Comparison of ENCODE assay signal across 21 cellular contexts in genomic region chr9:89445135-89445797, GRCh38. TPM values are rescaled to one million over a fixed set of nuclear protein-coding genes. Genes with fewer than 3 reads are reported as not detected.
A peak's percentile ranks its signal among the peaks of the same experiment; 100 is the strongest.
DNase-seq lines count a peak whose midpoint lies in the region; ATAC-seq, FAIRE-seq and TF ChIP-seq lines count a peak whose summit lies in the region.
"Had no signal": no experiment of that assay in that cellular context is flagged by ENCODE, and none has a peak within 500 bp of the region (broad histone marks: within the 10 kb centered on the region; RNA-seq: fewer than 3 reads in every experiment).

No MANE protein-coding gene starts in this region.

- H3K4me3 ChIP-seq in BLaER1, result no peak overlapping the region
- no peak overlapping the region for H3K4me3 ChIP-seq in DND-41 (ENCODE audit: low read depth in 1 of 2, low read length in 2 of 2)
- H3K4me3 ChIP-seq in GM12878, result no peak overlapping the region
- H3K4me3 ChIP-seq: ovary, testis had no signal

- RAD21 ChIA-PET in GM12878 (lab: Charles Lee; ENCODE audit: unreplicated experiment), result no interaction called here

- H3K4me1 ChIP-seq in BLaER1 (peaks cover 97% of the 10 kb centered on the region), DND-41 (ENCODE audit: insufficient read depth, low read length) (no peaks in the 10 kb centered on the region; the same call in 1 of the 2 replicates), GM12878 (ENCODE audit: control insufficient read depth, insufficient read depth, low read length) (peaks cover 51% of the 10 kb centered on the region)
- H3K4me1 ChIP-seq: BE2C had no signal

- peaks cover 100% of the 10 kb centered on the region for H3K79me2 ChIP-seq in DND-41 (ENCODE audit: insufficient read depth, low read length)
- H3K79me2 ChIP-seq in GM12878 (ENCODE audit: control insufficient read depth, insufficient read depth, low read length), result peaks cover 46% of the 10 kb centered on the region

- H3K4me2 ChIP-seq in BLaER1 (peak overlapping the region; percentile 83), DND-41 (ENCODE audit: insufficient read depth, low read length) (no peak overlapping the region), GM12878 (ENCODE audit: control insufficient read depth, insufficient read depth) (no peak overlapping the region)
- H3K4me2 ChIP-seq: SK-N-SH had no signal

- no peak for TF ChIP-seq EP300 in GM12878 (IDR thresholded peaks at IDR 0.05; ENCODE audit: borderline replicate concordance in 1 of 2, control insufficient read depth in 1 of 2, low read depth in 2 of 2, low read length in 2 of 2)

- H3K27me3 ChIP-seq in BLaER1 (no peaks in the 10 kb centered on the region), DND-41 (ENCODE audit: insufficient read depth, low read length, poor library complexity) (no peaks in the 10 kb centered on the region), GM12878 (replicated peaks in 1 of 2; ENCODE audit: control insufficient read depth in 2 of 2, insufficient read depth in 2 of 2, low read length in 1 of 2) (no peaks in the 10 kb centered on the region)
- H3K27me3 ChIP-seq: BE2C, brain microvascular endothelial cell, ovary, testis had no signal

- peak overlapping the region; percentile 3; the same call in 1 of the 2 replicates for H3K27ac ChIP-seq in BLaER1
- H3K27ac ChIP-seq in DND-41 (ENCODE audit: low read length), result peak overlapping the region; percentile 10; the same call in 1 of the 2 replicates
- no peak overlapping the region for H3K27ac ChIP-seq in GM12878 (ENCODE audit: control insufficient read depth, insufficient read depth)
- H3K27ac ChIP-seq: brain microvascular endothelial cell, ovary, testis, WERI-Rb-1 had no signal

- H3K9me3 ChIP-seq in BLaER1 (no peaks in the 10 kb centered on the region), DND-41 (ENCODE audit: insufficient read depth, low read length, severe bottlenecking) (no peaks in the 10 kb centered on the region), GM12878 (replicated peaks; ENCODE audit: control insufficient read depth, insufficient read depth, low read length) (no peaks in the 10 kb centered on the region)
- H3K9me3 ChIP-seq: BE2C, ovary, SK-N-SH, testis had no signal

- TF ChIP-seq CTCF in DND-41 (IDR thresholded peaks at IDR 0.05; ENCODE audit: borderline replicate concordance, extremely low read depth, low read length, poor library complexity, severe bottlenecking) (no peak), GM12878 (IDR thresholded peaks at IDR 0.05 in 2 of 3, conservative IDR thresholded peaks at IDR 0.05 in 1 of 3; ENCODE audit: control insufficient read depth in 2 of 3, extremely low read depth in 1 of 3, insufficient read depth in 1 of 3, low read depth in 3 of 3, low read length in 3 of 3) (no peak), GM13976 (IDR thresholded peaks at IDR 0.05; ENCODE audit: borderline replicate concordance, control extremely low read depth, extremely low read depth, insufficient read depth, missing control alignments) (no peak)

- no peak for DNase-seq in DND-41
- DNase-seq in GM12878 (ENCODE audit: low read depth, low spot score), result no peak
- DNase-seq in natural killer cell treated with Interleukin-12 subunit alpha and Interleukin-12 subunit beta and Interleukin-15 and Interleukin-18, amount 100 ng/mL, for 72 hours (ENCODE audit: low spot score), result peak; percentile 54
- DNase-seq in D341Med (ENCODE audit: low spot score), result no peak
- DNase-seq in glomerular visceral epithelial cell (ENCODE audit: extremely low spot score), result no peak
- DNase-seq in GM13976 (ENCODE audit: low spot score), result no peak
- DNase-seq: activated T-cell treated with anti-CD3 and anti-CD28 coated beads, Interleukin-2, amount 50 U/mL, for 1 hour; BE2C; brain microvascular endothelial cell; foreskin melanocyte; Kasumi-1; NCI-H1694; NCI-H510A; ovary; SK-N-SH; small intestine; testis; WERI-Rb-1 had no signal

- H3K36me3 Mint-ChIP-seq in natural killer cell treated with Interleukin-12 subunit alpha and Interleukin-12 subunit beta and Interleukin-15 and Interleukin-18, amount 100 ng/mL, for 72 hours, result peaks cover 11% of the 10 kb centered on the region

- H3K9ac ChIP-seq in BLaER1, result 0 out of 2 replicates have a peak overlapping the region, but pooled peaks have one; percentile 0
- H3K9ac ChIP-seq in DND-41 (ENCODE audit: low read depth, low read length), result no peak overlapping the region
- H3K9ac ChIP-seq in GM12878 (ENCODE audit: control insufficient read depth, insufficient read depth, low read length), result no peak overlapping the region
- H3K9ac ChIP-seq: SK-N-SH had no signal

- 75% methylated on average over 11 of the region's 11 CpGs for WGBS in GM12878 (ENCODE audit: insufficient coverage, insufficient replicate concordance, low lambda C conversion rate, missing lambda C conversion rate)

- H4K20me1 ChIP-seq in BLaER1, result peaks cover 100% of the 10 kb centered on the region
- H4K20me1 ChIP-seq in DND-41 (ENCODE audit: insufficient read depth, low read length), result peaks cover 98% of the 10 kb centered on the region
- no peaks in the 10 kb centered on the region for H4K20me1 ChIP-seq in GM12878 (ENCODE audit: control insufficient read depth, insufficient read depth)

- H3K36me3 ChIP-seq in BLaER1 (peaks cover 58% of the 10 kb centered on the region), DND-41 (ENCODE audit: insufficient read depth, low read length) (peaks cover 91% of the 10 kb centered on the region), GM12878 (ENCODE audit: control insufficient read depth in 2 of 2, insufficient read depth in 2 of 2, low read length in 1 of 2) (peaks cover 20 to 22% of the 10 kb centered on the region in 2 experiments; a peak in 3 of 4 replicates)
- H3K36me3 ChIP-seq: BE2C, brain microvascular endothelial cell, ovary, WERI-Rb-1 had no signal

- no peaks in the 10 kb centered on the region for H3K9me3 Mint-ChIP-seq in natural killer cell treated with Interleukin-12 subunit alpha and Interleukin-12 subunit beta and Interleukin-15 and Interleukin-18, amount 100 ng/mL, for 72 hours
- H3K9me3 Mint-ChIP-seq: memory B cell had no signal

- H2AFZ ChIP-seq in DND-41 (ENCODE audit: low read depth, low read length) (no peak overlapping the region), GM12878 (ENCODE audit: control insufficient read depth, low read depth, low read length) (no peak overlapping the region)

- peak overlapping the region; percentile 67 to 73 for H3K27ac Mint-ChIP-seq in natural killer cell treated with Interleukin-12 subunit alpha and Interleukin-12 subunit beta and Interleukin-15 and Interleukin-18, amount 100 ng/mL, for 72 hours

- H3K4me3 Mint-ChIP-seq in natural killer cell treated with Interleukin-12 subunit alpha and Interleukin-12 subunit beta and Interleukin-15 and Interleukin-18, amount 100 ng/mL, for 72 hours, result peak overlapping the region; percentile 35
- H3K4me3 Mint-ChIP-seq: memory B cell had no signal

- ATAC-seq in DND-41 (ENCODE audit: insufficient read depth, low read depth), result no peak
- no peak for ATAC-seq in GM12878
- no peak for ATAC-seq in natural killer cell treated with Interleukin-12 subunit alpha and Interleukin-12 subunit beta and Interleukin-15 and Interleukin-18, amount 100 ng/mL, for 72 hours
- ATAC-seq in HG02571 (IDR thresholded peaks at IDR 0.05; ENCODE audit: unreplicated experiment), result no peak

- no peak for TF ChIP-seq POLR2A in GM12878 (IDR thresholded peaks at IDR 0.05; ENCODE audit: low read depth, low read length)

- SMC1A ChIA-PET in GM12878 (lab: Charles Lee; ENCODE audit: uncharacterized antibody, unreplicated experiment), result interaction anchor here (3.8 kb wide), 1 partner anchor 104 kb away, joined by 32 read pairs; no protein-coding TSS in a partner anchor

- POLR2A ChIA-PET in GM12878 (lab: Charles Lee), result interaction anchor here (1.4 kb wide), 1 partner anchor 17 kb away, joined by 7 read pairs; no protein-coding TSS in a partner anchor

- TF ChIP-seq RAD21 in GM12878 (IDR thresholded peaks at IDR 0.05; ENCODE audit: insufficient read depth, low read depth, low read length), result no peak

- intact Hi-C loops in GM12878 (cut with micrococcal nuclease; ENCODE audit: unreplicated experiment), result no loop called here

- H3K27me3 Mint-ChIP-seq in natural killer cell treated with Interleukin-12 subunit alpha and Interleukin-12 subunit beta and Interleukin-15 and Interleukin-18, amount 100 ng/mL, for 72 hours, result peaks cover 0 to 2% of the 10 kb centered on the region in 2 donors
- H3K27me3 Mint-ChIP-seq: memory B cell had no signal

- in situ Hi-C loops in GM12878 (cut with MboI) (no loop called here), GM13976 (cut with MboI; ENCODE audit: low sequenced_read_pairs, unreplicated experiment) (no loop called here)

- peaks cover 69 to 80% of the 10 kb centered on the region in 2 donors for H3K4me1 Mint-ChIP-seq in natural killer cell treated with Interleukin-12 subunit alpha and Interleukin-12 subunit beta and Interleukin-15 and Interleukin-18, amount 100 ng/mL, for 72 hours (ENCODE audit: low read depth in 2 of 2)

- no peak for FAIRE-seq in GM12878 (lab: Jason Lieb, UNC)
- FAIRE-seq: small intestine had no signal

- BruUV-seq in GM12878 (replicated peaks; lab: Mats Ljungman, UMichigan), result no TSS peak

- CTCF ChIA-PET in GM12878 (lab: Yijun Ruan, JAX), result interaction anchor here (1.0 to 1.6 kb wide), 2 partner anchors 16 to 104 kb away, joined by 3 to 5 read pairs; no protein-coding TSS in a partner anchor

TF ChIP-seq in GM12878, 131 proteins besides CTCF, POLR2A, EP300 and RAD21:
- TF ChIP-seq BMI1 (IDR thresholded peaks at IDR 0.05; ENCODE audit: borderline replicate concordance) (no peak), RUNX3 (IDR thresholded peaks at IDR 0.05; ENCODE audit: low read length) (0 out of 2 replicates have a peak, but pooled peaks have one; percentile 10)
TF ChIP-seq in GM12878: peak in this region for 1.

RNA-seq across cellular contexts. Expression of gene SEMA4D, which starts 52.6 kb away (rescaled TPM):
- 179 and 180 TPM in 2 replicates for total RNA-seq in GM12878 (2013; cell fraction: nucleolus; rRNA removed)
- total RNA-seq in GM12878 (2014; rRNA removed) (42.2 and 49.8 TPM in 2 replicates), GM12878 (2014; rRNA removed; fragmentation: Illumina TruSeq; extraction: Trizol) (34.9 and 40.6 TPM in 2 replicates), GM12878 (2021) (120 and 136 TPM in 2 replicates)
- polyA plus RNA-seq in GM12878 (2011; ENCODE audit: low read depth), result 38.6 TPM
- polyA plus RNA-seq in GM12878 (2011; rRNA removed) (24.7 and 30.8 TPM in 2 replicates), GM12878 (2014; fragmentation: Illumina TruSeq; extraction: Trizol) (31.9 and 57.1 TPM in 2 replicates), GM12878 (2014; fragmentation: Nextera tagmentation; extraction: Ambion mirVana) (10 to 100 TPM; 15.1 to 22.7 TPM), GM12878 (2014; rRNA removed) (55.0 and 64.8 TPM in 2 replicates), GM12878 (2016; fragmentation: Nextera tagmentation; extraction: Ambion mirVana) (10 to 100 TPM; 35.1 to 44.1 TPM)
- polyA plus RNA-seq in GM12878 (2011; cell fraction: cytosol; rRNA removed), result 36.3 and 42.2 TPM in 2 replicates
- 273 and 286 TPM in 2 replicates for polyA plus RNA-seq in GM12878 (2011; cell fraction: nucleus; rRNA removed)
- 68.5 and 75.6 TPM in 2 replicates for polyA plus RNA-seq in GM12878 (2012)
- 35.0 and 57.4 TPM in 2 replicates for polyA minus RNA-seq in GM12878 (2011; rRNA and poly(A)+ RNA removed)
- 40.2 and 46.0 TPM in 2 replicates for polyA minus RNA-seq in GM12878 (2011; cell fraction: cytosol; rRNA and poly(A)+ RNA removed)
- polyA minus RNA-seq in GM12878 (2011; cell fraction: nucleus; rRNA and poly(A)+ RNA removed), result 77.4 and 123 TPM in 2 replicates
- 100 to 1,000 TPM; 169 to 237 TPM for total RNA-seq in natural killer cell treated with Interleukin-12 subunit alpha and Interleukin-12 subunit beta and Interleukin-15 and Interleukin-18, amount 100 ng/mL, for 72 hours
